10 cellular contexts compared by ENCODE assay signal in genomic region chr3:58353722-58354553, GRCh38. TPM values are rescaled to one million over a fixed set of nuclear protein-coding genes. Genes with fewer than 3 reads are reported as not detected.
DNase-seq lines count a peak whose midpoint lies in the region; ATAC-seq, FAIRE-seq and TF ChIP-seq lines count a peak whose summit lies in the region.
"Had no signal": no experiment of that assay in that cellular context is flagged by ENCODE, and none has a peak within 500 bp of the region (broad histone marks: within the 10 kb centered on the region; RNA-seq: fewer than 3 reads in every experiment).

No MANE protein-coding gene starts in this region.

- H3K79me2 ChIP-seq in H1 (ENCODE audit: control insufficient read depth in 1 of 2, insufficient read depth in 2 of 2, low read length in 2 of 2): no peaks in the 10 kb centered on the region

- H3K9me3 ChIP-seq in H1 (ENCODE audit: insufficient read depth in 2 of 2, low read depth in 1 of 2, low read length in 1 of 2): no peaks in the 10 kb centered on the region

- 97% methylated on average over 8 of the region's 8 CpGs; no CpG with 5 or more reads in 1 of the 2 experiments for WGBS in H1 (ENCODE audit: extremely low coverage in 1 of 2, insufficient coverage in 1 of 2, insufficient read length in 1 of 2, insufficient replicate concordance in 2 of 2, low coverage in 1 of 2, low lambda C conversion rate in 2 of 2, missing lambda C conversion rate in 1 of 2), 2 experiments

- no peak overlapping the region for H4K91ac ChIP-seq in H1 (replicated peaks; ENCODE audit: insufficient read length, low read length)

- H3K79me1 ChIP-seq in H1 (ENCODE audit: low read depth, low read length): no peaks in the 10 kb centered on the region

- H3K23ac ChIP-seq in H1 (ENCODE audit: insufficient read length): no peak overlapping the region

- no peak for TF ChIP-seq EP300 in H1 (IDR thresholded peaks at IDR 0.05; ENCODE audit: borderline replicate concordance in 1 of 2, low read depth in 2 of 2, low read length in 2 of 2)

- H3K36me3 Mint-ChIP-seq in activated CD4-positive, alpha-beta T cell treated with anti-CD3 and anti-CD28 coated beads, Interleukin-2, amount 10 ng/mL, durations not matched to agents 7 days and 5 days (ENCODE audit: low read depth): peaks cover 18% of the 10 kb centered on the region
- H3K36me3 Mint-ChIP-seq in stimulated activated memory B cell treated with anti-CD40 and anti-IgM and Interleukin-4, amounts not matched to agents 10 μg/mL and 1 μg/mL and 100 μg/mL, for 72 hours: peaks cover 6% of the 10 kb centered on the region

- H3K27ac ChIP-seq in H1 (ENCODE audit: low read depth, low read length) (no peak overlapping the region), RWPE1 (no peak overlapping the region)

- H2BK5ac ChIP-seq in H1 (ENCODE audit: low read depth, low read length): no peak overlapping the region

- H3K4ac ChIP-seq in H1 (replicated peaks; ENCODE audit: insufficient read length, low read depth, low read length): no peak overlapping the region

- H4K8ac ChIP-seq in H1 (ENCODE audit: extremely low read depth, insufficient read depth, low read length): no peak overlapping the region

- H3K4me3 ChIP-seq in H1 (ENCODE audit: extremely low read depth in 1 of 4, insufficient read depth in 2 of 4, low read depth in 3 of 4, low read length in 4 of 4): no peak overlapping the region

- peaks cover 81% of the 10 kb centered on the region for H3K4me1 Mint-ChIP-seq in activated CD4-positive, alpha-beta T cell treated with anti-CD3 and anti-CD28 coated beads, Interleukin-2, amount 10 ng/mL, durations not matched to agents 7 days and 5 days
- H3K4me1 Mint-ChIP-seq in stimulated activated memory B cell treated with anti-CD40 and anti-IgM and Interleukin-4, amounts not matched to agents 10 μg/mL and 1 μg/mL and 100 μg/mL, for 72 hours: peaks cover 95% of the 10 kb centered on the region

- ATAC-seq in stimulated activated memory B cell treated with anti-CD40 and anti-IgM and Interleukin-4, amounts not matched to agents 10 μg/mL and 1 μg/mL and 100 μg/mL, for 72 hours: peak; percentile 47
- no peak for ATAC-seq in HG03045 (IDR thresholded peaks at IDR 0.05; ENCODE audit: unreplicated experiment)

- no peaks in the 10 kb centered on the region for H3K27me3 ChIP-seq in H1 (replicated peaks in 1 of 4; ENCODE audit: control insufficient read depth in 3 of 4, extremely low read depth in 1 of 4, insufficient read depth in 3 of 4, low read length in 3 of 4)

- TF ChIP-seq RAD21 in H1 (IDR thresholded peaks at IDR 0.05 in 1 of 2, conservative IDR thresholded peaks at IDR 0.05 in 1 of 2; ENCODE audit: low read depth in 2 of 2, low read length in 2 of 2): peak in 1 of 2 experiments; percentile 21; a peak in 1 of 4 replicates

- no peak overlapping the region for H4K5ac ChIP-seq in H1 (ENCODE audit: insufficient read length, low read depth, low read length)

- H3K23me2 ChIP-seq in H1 (ENCODE audit: low read depth, low read length): no peaks in the 10 kb centered on the region

- DNase-seq in activated CD4-positive, alpha-beta T cell treated with anti-CD3 and anti-CD28 coated beads, Interleukin-2, amount 10 ng/mL, durations not matched to agents 7 days and 5 days: peak; percentile 64
- no peak for DNase-seq in activated CD4-positive, alpha-beta T cell treated with anti-CD3 and anti-CD28 coated beads, Interleukin-2, amount 50 U/mL, for 48 hours
- peak; percentile 51 for DNase-seq in RPMI7951 (ENCODE audit: low read depth)
- no peak for DNase-seq in H1 (ENCODE audit: low read depth in 1 of 2, low spot score in 2 of 2)
- DNase-seq in kidney glomerular epithelial cell (lab: John Stamatoyannopoulos, UW): no peak
- DNase-seq in RWPE1 (ENCODE audit: low spot score): no peak
- DNase-seq: ACHN, islet precursor cell had no signal

- no peaks in the 10 kb centered on the region for H3K36me3 ChIP-seq in H1 (ENCODE audit: control insufficient read depth in 2 of 4, insufficient read depth in 4 of 4, low read length in 3 of 4)

- no peaks in the 10 kb centered on the region for H4K20me1 ChIP-seq in H1 (replicated peaks in 1 of 2; ENCODE audit: control insufficient read depth in 1 of 2, insufficient read depth in 2 of 2, low read length in 2 of 2)

- no peak overlapping the region for H2BK120ac ChIP-seq in H1 (replicated peaks; ENCODE audit: low read depth, low read length)

- H2AFZ ChIP-seq in H1 (ENCODE audit: low read length): no peak overlapping the region

- no peak overlapping the region for H3K56ac ChIP-seq in H1 (replicated peaks; ENCODE audit: insufficient read length, low read depth, low read length)

- no peak overlapping the region for H2BK20ac ChIP-seq in H1 (ENCODE audit: low read length)

- TF ChIP-seq CTCF in H1 (IDR thresholded peaks at IDR 0.05; ENCODE audit: control extremely low read depth in 1 of 3, insufficient read depth in 1 of 3, low read depth in 1 of 3, low read length in 3 of 3): peak in 2 of 3 experiments; percentile 9 to 26; a peak in 2 of 4 replicates
- TF ChIP-seq CTCF in RWPE1 (conservative IDR thresholded peaks at IDR 0.05; ENCODE audit: low read depth): no peak

- CTCF ChIA-PET in activated CD4-positive, alpha-beta T cell treated with anti-CD3 and anti-CD28 coated beads, Interleukin-2, amount 10 ng/mL, durations not matched to agents 7 days and 5 days (lab: Charles Lee): interaction anchor here (0.6 to 2.9 kb wide), 8 partner anchors 9 to 398 kb away, joined by 3 to 11 read pairs (median 4); partner anchors contain the start of genes HTD2, KCTD6 and RPP14
- CTCF ChIA-PET in H1 (lab: Charles Lee; ENCODE audit: partially characterized antibody): interaction anchor here (0.7 to 1.7 kb wide), 5 partner anchors 10 to 61 kb away, joined by 3 to 5 read pairs (median 4); no protein-coding TSS in a partner anchor
- CTCF ChIA-PET in RWPE1 (lab: Yijun Ruan, JAX): interaction anchor here (0.6 kb wide), 1 partner anchor 41 kb away, joined by 4 read pairs; no protein-coding TSS in a partner anchor

- no peaks in the 10 kb centered on the region for H3K27me3 Mint-ChIP-seq in activated CD4-positive, alpha-beta T cell treated with anti-CD3 and anti-CD28 coated beads, Interleukin-2, amount 10 ng/mL, durations not matched to agents 7 days and 5 days
- no peaks in the 10 kb centered on the region for H3K27me3 Mint-ChIP-seq in stimulated activated memory B cell treated with anti-CD40 and anti-IgM and Interleukin-4, amounts not matched to agents 10 μg/mL and 1 μg/mL and 100 μg/mL, for 72 hours

- H3K9me3 Mint-ChIP-seq in activated CD4-positive, alpha-beta T cell treated with anti-CD3 and anti-CD28 coated beads, Interleukin-2, amount 10 ng/mL, durations not matched to agents 7 days and 5 days: peaks cover 3% of the 10 kb centered on the region
- no peaks in the 10 kb centered on the region for H3K9me3 Mint-ChIP-seq in stimulated activated memory B cell treated with anti-CD40 and anti-IgM and Interleukin-4, amounts not matched to agents 10 μg/mL and 1 μg/mL and 100 μg/mL, for 72 hours

- H3K4me1 ChIP-seq in H1 (replicated peaks in 1 of 4; ENCODE audit: control insufficient read depth in 3 of 4, insufficient read depth in 4 of 4, low read length in 3 of 4): 0 out of 7 replicates have a peak, but pooled peaks cover 0 to 3% (median 2%) of the 10 kb centered on the region in 4 experiments

- peak overlapping the region; percentile 45 for H3K4me3 Mint-ChIP-seq in activated CD4-positive, alpha-beta T cell treated with anti-CD3 and anti-CD28 coated beads, Interleukin-2, amount 10 ng/mL, durations not matched to agents 7 days and 5 days
- H3K4me3 Mint-ChIP-seq in stimulated activated memory B cell treated with anti-CD40 and anti-IgM and Interleukin-4, amounts not matched to agents 10 μg/mL and 1 μg/mL and 100 μg/mL, for 72 hours: peak overlapping the region; percentile 80

- POLR2A ChIA-PET in activated CD4-positive, alpha-beta T cell treated with anti-CD3 and anti-CD28 coated beads, Interleukin-2, amount 10 ng/mL, durations not matched to agents 7 days and 5 days (lab: Charles Lee): no interaction called here
- POLR2A ChIA-PET in H1 (lab: Charles Lee; ENCODE audit: partially characterized antibody): no interaction called here
- POLR2A ChIA-PET in RWPE1 (lab: Yijun Ruan, JAX; ENCODE audit: low non-redundant PET): interaction anchor here (0.6 kb wide), 2 partner anchors 21 to 52 kb away, joined by 3 to 5 read pairs; partner anchors contain the start of gene PXK

- H3K14ac ChIP-seq in H1 (ENCODE audit: insufficient read length): no peak overlapping the region

- H3K27ac Mint-ChIP-seq in activated CD4-positive, alpha-beta T cell treated with anti-CD3 and anti-CD28 coated beads, Interleukin-2, amount 10 ng/mL, durations not matched to agents 7 days and 5 days: peak overlapping the region; percentile 84
- H3K27ac Mint-ChIP-seq in stimulated activated memory B cell treated with anti-CD40 and anti-IgM and Interleukin-4, amounts not matched to agents 10 μg/mL and 1 μg/mL and 100 μg/mL, for 72 hours: peak overlapping the region; percentile 87

- H2BK12ac ChIP-seq in H1 (ENCODE audit: low read depth, low read length): 0 out of 2 replicates have a peak overlapping the region, but pooled peaks have one; percentile 33

- no peak overlapping the region for H3K18ac ChIP-seq in H1 (ENCODE audit: extremely low read depth, low read length)

- 0 out of 2 replicates have a peak overlapping the region, but pooled peaks have one; percentile 39 for H2AK5ac ChIP-seq in H1 (ENCODE audit: low read depth, low read length)

- H2BK15ac ChIP-seq in H1 (ENCODE audit: low read length): no peak overlapping the region

- no peak for FAIRE-seq in H1 (lab: Jason Lieb, UNC)

- TF ChIP-seq POLR2A in H1 (IDR thresholded peaks at IDR 0.05; ENCODE audit: control extremely low read depth in 1 of 2, low read depth in 2 of 2, low read length in 2 of 2): no peak

- no peak overlapping the region for H3K9ac ChIP-seq in H1 (replicated peaks in 1 of 4; ENCODE audit: extremely low read depth in 1 of 4, low read depth in 3 of 4, low read length in 3 of 4)

- H3K4me2 ChIP-seq in H1 (ENCODE audit: insufficient read depth in 1 of 2, low read depth in 2 of 2, low read length in 2 of 2): no peak overlapping the region

RNA-seq across cellular contexts. Expression of gene PXK, which starts 21.2 kb away (rescaled TPM):
- 10 to 100 TPM; 30.3 to 40.2 TPM for total RNA-seq in activated CD4-positive, alpha-beta T cell treated with anti-CD3 and anti-CD28 coated beads, Interleukin-2, amount 10 ng/mL, durations not matched to agents 7 days and 5 days
- total RNA-seq in RPMI7951 (2014; rRNA removed; shearing (Covaris generic)): 53.8 and 63.6 TPM in 2 replicates
- 6.2 and 7.1 TPM in 2 replicates for total RNA-seq in H1 (2021; fragmentation: NEBNext Ultra II Directional; extraction: Animal tissue kit (Norgen Biotek cat#: 25700))
- polyA plus RNA-seq in H1 (2011; rRNA removed): 3.5 and 3.6 TPM in 2 replicates
- 5.2 TPM for polyA plus RNA-seq in H1 (2011; cell fraction: cytosol; rRNA removed)
- 6.3 TPM for polyA plus RNA-seq in H1 (2011; cell fraction: nucleus; rRNA removed)
- 5.0 to 5.9 TPM (median 5.2 TPM) in 4 replicates for polyA plus RNA-seq in H1 (2012, experiment 1 of 2)
- polyA plus RNA-seq in H1 (2012, experiment 2 of 2): 2.0 TPM
- 5.1 TPM for polyA plus RNA-seq in H1 (2013, experiment 1 of 2)
- 5.1 TPM for polyA plus RNA-seq in H1 (2013, experiment 2 of 2)
- polyA minus RNA-seq in H1 (2011; rRNA and poly(A)+ RNA removed): 5.7 and 6.0 TPM in 2 replicates
- polyA minus RNA-seq in H1 (2011; cell fraction: cytosol; rRNA and poly(A)+ RNA removed): 3.6 TPM
- 6.3 TPM for polyA minus RNA-seq in H1 (2011; cell fraction: nucleus; rRNA and poly(A)+ RNA removed)

RNA-seq across cellular contexts. Expression of gene HTD2, which starts 47.6 kb away (rescaled TPM):
- total RNA-seq in activated CD4-positive, alpha-beta T cell treated with anti-CD3 and anti-CD28 coated beads, Interleukin-2, amount 10 ng/mL, durations not matched to agents 7 days and 5 days: 1 to 10 TPM; 6.2 to 7.0 TPM
- 8.9 and 10.9 TPM in 2 replicates for total RNA-seq in RPMI7951 (2014; rRNA removed; shearing (Covaris generic))
- 10.3 and 10.8 TPM in 2 replicates for total RNA-seq in H1 (2021; fragmentation: NEBNext Ultra II Directional; extraction: Animal tissue kit (Norgen Biotek cat#: 25700))
- polyA plus RNA-seq in H1 (2011; rRNA removed): 5.6 and 8.8 TPM in 2 replicates
- polyA plus RNA-seq in H1 (2011; cell fraction: cytosol; rRNA removed): 9.4 TPM
- 2.5 TPM for polyA plus RNA-seq in H1 (2011; cell fraction: nucleus; rRNA removed)
- 8.1 to 9.9 TPM (median 8.7 TPM) in 4 replicates for polyA plus RNA-seq in H1 (2012, experiment 1 of 2)
- 6.8 TPM for polyA plus RNA-seq in H1 (2012, experiment 2 of 2)
- polyA plus RNA-seq in H1 (2013, experiment 1 of 2): 2.4 TPM
- polyA plus RNA-seq in H1 (2013, experiment 2 of 2): 3.2 TPM
- polyA minus RNA-seq in H1 (2011; rRNA and poly(A)+ RNA removed): 10.8 TPM in 2 replicates
- 1.0 TPM for polyA minus RNA-seq in H1 (2011; cell fraction: cytosol; rRNA and poly(A)+ RNA removed)
- polyA minus RNA-seq in H1 (2011; cell fraction: nucleus; rRNA and poly(A)+ RNA removed): 3.2 TPM

RNA-seq across cellular contexts. Expression of gene RPP14, which starts 47.9 kb away (rescaled TPM):
- total RNA-seq in activated CD4-positive, alpha-beta T cell treated with anti-CD3 and anti-CD28 coated beads, Interleukin-2, amount 10 ng/mL, durations not matched to agents 7 days and 5 days: 10 to 100 TPM; 12.7 to 15.4 TPM
- total RNA-seq in RPMI7951 (2014; rRNA removed; shearing (Covaris generic)): 15.3 and 18.2 TPM in 2 replicates
- total RNA-seq in H1 (2021; fragmentation: NEBNext Ultra II Directional; extraction: Animal tissue kit (Norgen Biotek cat#: 25700)): 19.8 and 23.4 TPM in 2 replicates
- 6.9 and 11.7 TPM in 2 replicates for polyA plus RNA-seq in H1 (2011; rRNA removed)
- polyA plus RNA-seq in H1 (2011; cell fraction: cytosol; rRNA removed): 14.7 TPM
- polyA plus RNA-seq in H1 (2011; cell fraction: nucleus; rRNA removed): 6.2 TPM
- polyA plus RNA-seq in H1 (2012, experiment 1 of 2): 9.6 to 13.0 TPM (median 10.4 TPM) in 4 replicates
- 4.4 TPM for polyA plus RNA-seq in H1 (2012, experiment 2 of 2)
- polyA plus RNA-seq in H1 (2013, experiment 1 of 2): 14.6 TPM
- 14.7 TPM for polyA plus RNA-seq in H1 (2013, experiment 2 of 2)
- 7.8 and 16.6 TPM in 2 replicates for polyA minus RNA-seq in H1 (2011; rRNA and poly(A)+ RNA removed)
- polyA minus RNA-seq in H1 (2011; cell fraction: cytosol; rRNA and poly(A)+ RNA removed): 4.1 TPM
- polyA minus RNA-seq in H1 (2011; cell fraction: nucleus; rRNA and poly(A)+ RNA removed): 10.2 TPM

Comparison
In these comparisons a context has a peak if more than half of its experiments do, and no peak if none do; other contexts are left out.
1. DNase-seq: peak in activated CD4-positive, alpha-beta T cell treated with anti-CD3 and anti-CD28 coated beads, Interleukin-2, amount 10 ng/mL, durations not matched to agents 7 days and 5 days (single experiment) and RPMI7951 (single experiment); none in activated CD4-positive, alpha-beta T cell treated with anti-CD3 and anti-CD28 coated beads, Interleukin-2, amount 50 U/mL, for 48 hours (0 of 2), H1 (0 of 2), kidney glomerular epithelial cell (single experiment) and RWPE1 (single experiment).